ENCODE assay signal across 1 cellular context in genomic region chr9:136474974-136475865, GRCh38.
TF ChIP-seq lines count a peak whose summit lies in the region.

No MANE protein-coding gene starts in this region.

TF ChIP-seq in HCT116, 20 proteins besides CTCF, POLR2A, EP300 and RAD21 (continued from another document):
- TF ChIP-seq REST (IDR thresholded peaks at IDR 0.05; ENCODE audit: low read depth) (no peak), ZBTB33 (IDR thresholded peaks at IDR 0.05; ENCODE audit: extremely low read depth, insufficient replicate concordance, low read length) (no peak), YY1 (IDR thresholded peaks at IDR 0.05; ENCODE audit: extremely low read depth, insufficient replicate concordance, low read depth, low read length) (no peak), SIN3A (IDR thresholded peaks at IDR 0.05; ENCODE audit: low read depth) (no peak), TCF7L2 (IDR thresholded peaks at IDR 0.05; ENCODE audit: borderline replicate concordance, extremely low read depth, insufficient read depth, insufficient read length) (no peak), JUND (IDR thresholded peaks at IDR 0.05) (no peak), CEBPB (IDR thresholded peaks at IDR 0.05; ENCODE audit: low read depth) (no peak), EZH2 (IDR thresholded peaks at IDR 0.05) (no peak), SRF (IDR thresholded peaks at IDR 0.05; ENCODE audit: low read depth) (no peak), SP1 (IDR thresholded peaks at IDR 0.05; ENCODE audit: low read depth) (no peak), ZNF274 (IDR thresholded peaks at IDR 0.05; ENCODE audit: low read depth, low read length) (no peak)
TF ChIP-seq in HCT116: peak in this region for 0.
